In the genomic region with DNA sequence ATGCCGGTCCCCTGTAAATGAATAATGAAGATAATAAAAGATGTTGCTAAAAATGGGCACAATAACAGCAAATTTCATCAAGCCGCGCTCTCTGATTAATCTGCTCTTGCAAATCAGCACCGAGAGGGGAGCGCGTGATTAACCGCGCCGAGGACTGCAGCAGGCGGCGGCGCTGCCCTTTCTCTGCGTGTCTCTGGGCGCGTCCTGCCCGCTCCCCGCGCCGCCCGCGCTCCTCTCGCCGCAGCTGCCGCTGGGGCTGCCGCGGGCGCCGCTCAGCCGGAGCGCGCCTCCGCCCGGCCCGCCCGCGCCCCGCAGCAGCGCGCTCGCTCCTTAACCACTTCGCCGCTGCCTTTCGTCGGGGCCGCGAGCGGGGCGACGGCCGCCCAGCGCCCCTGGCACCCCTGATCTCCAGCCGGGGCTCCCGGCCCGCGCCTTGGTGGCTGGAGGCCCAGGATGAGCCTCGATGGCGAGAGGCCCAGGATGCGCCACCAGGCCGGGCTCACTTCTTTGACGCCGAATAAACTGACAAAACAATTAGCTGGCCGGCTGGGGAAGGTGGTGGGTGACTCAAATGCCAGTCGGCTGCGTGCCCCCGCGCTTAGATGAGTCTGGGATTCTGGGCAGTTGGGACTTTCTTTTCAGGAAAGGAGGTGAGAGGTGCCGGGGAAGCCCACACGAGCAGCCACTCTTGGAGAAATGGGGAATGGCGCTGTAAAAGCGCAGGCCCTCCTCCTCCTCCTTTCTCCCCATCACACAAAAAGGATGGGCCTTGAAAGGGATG, we compare ENCODE assay signal across 8 cellular contexts.
A peak's percentile ranks its signal among the peaks of the same experiment; 100 is the strongest.
DNase-seq lines count a peak whose midpoint lies in the region; ATAC-seq and TF ChIP-seq lines count a peak whose summit lies in the region.

No MANE protein-coding gene starts in this region.

- H3K9me3 ChIP-seq in WERI-Rb-1 (ENCODE audit: severe bottlenecking) = no peaks in the 10 kb centered on the region

- peaks cover 6% of the 10 kb centered on the region; the same call in 1 of the 2 replicates for H3K27me3 Mint-ChIP-seq in HFFc6 (ENCODE audit: insufficient read depth)

- peak overlapping the region; percentile 63 for H3K4me3 ChIP-seq in WERI-Rb-1 (ENCODE audit: low read depth, low read length)

- H3K36me3 ChIP-seq in WERI-Rb-1 = no peaks in the 10 kb centered on the region

- peak overlapping the region; percentile 54 for H3K4me3 Mint-ChIP-seq in HFFc6

- TF ChIP-seq CTCF in HFFc6 (IDR thresholded peaks at IDR 0.05) = no peak
- peak; percentile 12; the same call in 1 of the 2 replicates for TF ChIP-seq CTCF in WERI-Rb-1 (IDR thresholded peaks at IDR 0.05; ENCODE audit: low read depth, low read length)

- H3K4me1 Mint-ChIP-seq in HFFc6 (ENCODE audit: low read depth) = no peaks in the 10 kb centered on the region

- H3K9me3 Mint-ChIP-seq in HFFc6 = peaks cover 11% of the 10 kb centered on the region

- peak overlapping the region; percentile 83 for H3K27ac ChIP-seq in WERI-Rb-1

- no peak for DNase-seq in HFFc6
- peak; percentile 68 for DNase-seq in WERI-Rb-1
- peak; percentile 67 for DNase-seq in left ventricle myocardium superior
- peak; percentile 55 to 96 (median 69) for DNase-seq in posterior cingulate gyrus
- DNase-seq in OCI-M2 (lab: John Stamatoyannopoulos, UW; ENCODE audit: unreplicated experiment) = no peak
- no peak for DNase-seq in NCI-H2107 treated with DMSO at 0.1 percent for 48 hours (lab: John Stamatoyannopoulos, UW; ENCODE audit: unreplicated experiment)

- intact Hi-C loops in left ventricle myocardium superior (cut with micrococcal nuclease) = no loop called here
- intact Hi-C loops in posterior cingulate gyrus (cut with DNase I) = loop anchor here (5.0 to 10.0 kb wide), 2 partner anchors 85 to 422 kb away; no protein-coding TSS in a partner anchor

- no peaks in the 10 kb centered on the region for H3K27me3 ChIP-seq in WERI-Rb-1 (ENCODE audit: insufficient read depth, low read depth, severe bottlenecking)

- H3K36me3 Mint-ChIP-seq in HFFc6 (ENCODE audit: low read depth) = no peaks in the 10 kb centered on the region

- H3K27ac Mint-ChIP-seq in HFFc6 = no peak overlapping the region

- ATAC-seq in left ventricle myocardium superior (peak; percentile 95), GM18498 (IDR thresholded peaks at IDR 0.05; ENCODE audit: unreplicated experiment) (no peak), GM21825 (IDR thresholded peaks at IDR 0.05; ENCODE audit: unreplicated experiment) (no peak)

Comparison
In these comparisons a context has a peak if more than half of its experiments do, and no peak if none do; other contexts are left out.
1. DNase-seq: peak in WERI-Rb-1 (single experiment), left ventricle myocardium superior (single experiment) and posterior cingulate gyrus (10 of 10); none in HFFc6 (single experiment), OCI-M2 (single experiment) and NCI-H2107 treated with DMSO at 0.1 percent for 48 hours (single experiment).